ENCODE assay signal across 13 cellular contexts in the genomic region with DNA sequence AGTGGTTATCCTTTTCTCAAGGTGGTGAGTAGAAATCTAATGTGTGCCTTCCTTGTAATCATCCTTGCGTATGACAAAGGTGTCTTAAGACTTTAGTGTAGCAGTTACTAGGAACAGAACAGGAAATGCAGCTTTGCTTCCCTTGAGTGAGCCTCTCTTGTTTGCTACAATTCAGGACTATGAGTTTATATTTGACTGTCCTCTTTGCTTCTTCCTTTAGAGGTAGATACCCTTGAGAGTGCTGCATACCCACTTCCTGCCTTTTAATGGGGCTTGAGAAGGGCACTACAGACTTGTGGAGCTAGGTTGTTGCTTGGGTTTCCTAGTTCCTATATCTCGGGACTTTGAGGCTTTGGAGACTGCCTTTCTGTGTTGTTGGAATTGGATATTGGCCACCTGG. TPM values are rescaled to one million over a fixed set of nuclear protein-coding genes. Genes with fewer than 3 reads are reported as not detected.
A peak's percentile ranks its signal among the peaks of the same experiment; 100 is the strongest.
DNase-seq lines count a peak whose midpoint lies in the region; ATAC-seq and TF ChIP-seq lines count a peak whose summit lies in the region.
"Had no signal": no experiment of that assay in that cellular context is flagged by ENCODE, and none has a peak within 500 bp of the region (broad histone marks: within the 10 kb centered on the region; RNA-seq: fewer than 3 reads in every experiment).

No MANE protein-coding gene starts in this region.

- H3K36me3 Mint-ChIP-seq in nephron progenitor cell (ENCODE audit: low read depth) = peaks cover 39% of the 10 kb centered on the region

- peaks cover 4% of the 10 kb centered on the region for H3K36me3 ChIP-seq in H7 (replicated peaks; ENCODE audit: control insufficient read depth, insufficient read depth, low read length)

- peak overlapping the region; percentile 10 for H3K27ac Mint-ChIP-seq in nephron progenitor cell

- H3K27me3 ChIP-seq in H7 (ENCODE audit: control insufficient read depth, insufficient read depth, low read length) = no peaks in the 10 kb centered on the region

- TF ChIP-seq CTCF in nephron progenitor cell (IDR thresholded peaks at IDR 0.05) = no peak

- ATAC-seq in GM18861 (IDR thresholded peaks at IDR 0.05; ENCODE audit: unreplicated experiment) (peak; percentile 88), HG02623 (IDR thresholded peaks at IDR 0.05; ENCODE audit: unreplicated experiment) (peak; percentile 45), HG02840 (IDR thresholded peaks at IDR 0.05; ENCODE audit: low FRiP score, unreplicated experiment) (no peak)

- peaks cover 4% of the 10 kb centered on the region for H3K27me3 Mint-ChIP-seq in nephron progenitor cell (ENCODE audit: low read depth, poor library complexity)

- no peak overlapping the region for H3K4me3 ChIP-seq in H7 (ENCODE audit: insufficient read depth, low read depth, low read length)

- no peaks in the 10 kb centered on the region for H3K9me3 Mint-ChIP-seq in nephron progenitor cell

- DNase-seq in SK-MEL-5 (ENCODE audit: low read depth, low spot score) (peak; percentile 22), nephron progenitor cell (no peak), H7 (no peak), OCI-M1 (lab: John Stamatoyannopoulos, UW) (no peak), NCI-H2029 treated with DMSO at 0.1 percent for 48 hours (lab: John Stamatoyannopoulos, UW) (no peak)
- DNase-seq: NCI-H748 treated with DMSO at 0.1 percent for 48 hours had no signal

- in situ Hi-C loops in SK-MEL-5 (cut with HindIII; ENCODE audit: low pct_unique_long_range_greater_than_20kb, low sequenced_read_pairs) = no loop called here

- H3K4me3 Mint-ChIP-seq in nephron progenitor cell = no peak overlapping the region

- peaks cover 15% of the 10 kb centered on the region for H3K4me1 Mint-ChIP-seq in nephron progenitor cell

RNA-seq across cellular contexts. Expression of a gene that starts 3.8 kb away (rescaled TPM):
- 2.2 and 2.3 TPM in 2 replicates for total RNA-seq in SK-MEL-5 (2014; rRNA removed; shearing (Covaris generic))
- polyA plus RNA-seq in SK-MEL-5 (2015; cell fraction: cytosol; rRNA removed) = 0.30 and 0.52 TPM in 2 replicates
- polyA plus RNA-seq in SK-MEL-5 (2015; cell fraction: nucleus; rRNA removed) = 0.36 and 4.2 TPM in 2 replicates
- total RNA-seq in H7 (2014; rRNA removed; shearing (Covaris generic)) = not detected in 2 replicates
- total RNA-seq: H1, kidney epithelial cell, pulmonary artery endothelial cell had no signal
- polyA plus RNA-seq: esophagus, H1 had no signal
